In genomic region chr2:84084856-84085255, GRCh38 we compare ENCODE assay signal across 39 cellular contexts.
"Had no signal": no experiment of that assay in that cellular context is flagged by ENCODE, and none has a peak within 500 bp of the region (broad histone marks: within the 10 kb centered on the region; RNA-seq: fewer than 3 reads in every experiment).

No MANE protein-coding gene starts in this region.

- H3K36me3 ChIP-seq: adrenal gland, ascending aorta, brain microvascular endothelial cell, breast epithelium, cardiac muscle cell had no signal

- H3K27me3 ChIP-seq: adrenal gland, ascending aorta, body of pancreas, brain microvascular endothelial cell, breast epithelium, cardiac muscle cell had no signal

- H3K9me3 ChIP-seq: adrenal gland, ascending aorta, body of pancreas, breast epithelium had no signal

- DNase-seq: activated effector memory CD4-positive, alpha-beta T cell treated with anti-CD3 and anti-CD28 coated beads, Interleukin-2, amount 50 U/mL, for 16 hours; activated effector memory CD4-positive, alpha-beta T cell treated with Interleukin-2 at 50 U/mL for 16 hours; activated gamma-delta T cell; activated gamma-delta T cell treated with Interleukin-2 at 50 U/mL for 16 hours; activated naive CD4-positive, alpha-beta T cell; activated naive CD4-positive, alpha-beta T cell treated with anti-CD3 and anti-CD28 coated beads for 36 hours; activated naive CD4-positive, alpha-beta T cell treated with anti-CD3 and anti-CD28 coated beads, Interleukin-2, amount 10 ng/mL, durations not matched to agents 7 days and 5 days; activated naive CD4-positive, alpha-beta T cell treated with anti-CD3 and anti-CD28 coated beads, Interleukin-2, amount 50 U/mL, for 16 hours; activated naive CD4-positive, alpha-beta T cell treated with Interleukin-2 at 50 U/mL for 16 hours; activated naive CD8-positive, alpha-beta T cell treated with anti-CD3 and anti-CD28 coated beads for 36 hours; activated naive CD8-positive, alpha-beta T cell treated with anti-CD3 and anti-CD28 coated beads, Interleukin-2, amount 10 ng/mL, durations not matched to agents 7 days and 5 days; activated naive CD8-positive, alpha-beta T cell treated with anti-CD3 and anti-CD28 coated beads, Interleukin-2, amount 50 U/mL, for 24 hours; activated T-cell treated with anti-CD3 and anti-CD28 coated beads, Interleukin-2, amount 50 U/mL, for 24 hours; activated T-cell treated with anti-CD3 and anti-CD28 coated beads, Interleukin-2, amount 50 U/mL, for 4 hours; activated T-cell treated with anti-CD3 and anti-CD28 coated beads, Interleukin-2, amount 50 U/mL, for 48 hours; activated T-cell treated with anti-CD3 and anti-CD28 coated beads, Interleukin-2, amount 50 U/mL, for 72 hours; adrenal gland; amniotic stem cell; amygdala; anterior cingulate cortex; aorta; body of pancreas; brain microvascular endothelial cell; caudate nucleus; central memory CD4-positive, alpha-beta T cell; cerebellar nuclear complex had no signal

- H3K4me3 ChIP-seq: adrenal gland, ascending aorta, body of pancreas, breast epithelium, cardiac muscle cell had no signal

- H3K36me3 Mint-ChIP-seq: activated naive CD4-positive, alpha-beta T cell treated with anti-CD3 and anti-CD28 coated beads, Interleukin-2, amount 10 ng/mL, durations not matched to agents 7 days and 5 days; activated naive CD4-positive, alpha-beta T cell treated with anti-CD3 and anti-CD28 coated beads, Interleukin-2, amount 50 U/mL, for 24 hours; activated naive CD4-positive, alpha-beta T cell treated with anti-CD3 and anti-CD28 coated beads, Interleukin-2, amount 50 U/mL, for 72 hours; activated naive CD8-positive, alpha-beta T cell; activated naive CD8-positive, alpha-beta T cell treated with anti-CD3 and anti-CD28 coated beads for 36 hours; activated naive CD8-positive, alpha-beta T cell treated with anti-CD3 and anti-CD28 coated beads, Interleukin-2, amount 10 ng/mL, durations not matched to agents 7 days and 5 days; brain had no signal

- H3K27ac ChIP-seq: adrenal gland, ascending aorta, body of pancreas, brain microvascular endothelial cell, breast epithelium, cardiac muscle cell had no signal

- H3K4me1 Mint-ChIP-seq: activated naive CD4-positive, alpha-beta T cell treated with anti-CD3 and anti-CD28 coated beads, Interleukin-2, amount 10 ng/mL, durations not matched to agents 7 days and 5 days; activated naive CD4-positive, alpha-beta T cell treated with anti-CD3 and anti-CD28 coated beads, Interleukin-2, amount 50 U/mL, for 24 hours; activated naive CD8-positive, alpha-beta T cell treated with anti-CD3 and anti-CD28 coated beads for 36 hours; activated naive CD8-positive, alpha-beta T cell treated with anti-CD3 and anti-CD28 coated beads, Interleukin-2, amount 10 ng/mL, durations not matched to agents 7 days and 5 days; activated naive CD8-positive, alpha-beta T cell treated with anti-CD3 and anti-CD28 coated beads, Interleukin-2, amount 50 U/mL, for 24 hours; activated T-helper 17 cell treated with anti-CD3 and anti-CD28 coated beads, Interleukin-2, amount 50 U/mL, for 72 hours; central memory CD8-positive, alpha-beta T cell had no signal

- FAIRE-seq: astrocyte, bronchial epithelial cell had no signal

- H3K27ac Mint-ChIP-seq: activated naive CD4-positive, alpha-beta T cell treated with anti-CD3 and anti-CD28 coated beads for 36 hours; activated naive CD4-positive, alpha-beta T cell treated with anti-CD3 and anti-CD28 coated beads, Interleukin-2, amount 10 ng/mL, durations not matched to agents 7 days and 5 days; activated naive CD4-positive, alpha-beta T cell treated with anti-CD3 and anti-CD28 coated beads, Interleukin-2, amount 50 U/mL, for 24 hours; activated naive CD4-positive, alpha-beta T cell treated with anti-CD3 and anti-CD28 coated beads, Interleukin-2, amount 50 U/mL, for 72 hours; activated naive CD8-positive, alpha-beta T cell; activated naive CD8-positive, alpha-beta T cell treated with anti-CD3 and anti-CD28 coated beads for 36 hours; activated naive CD8-positive, alpha-beta T cell treated with anti-CD3 and anti-CD28 coated beads, Interleukin-2, amount 10 ng/mL, durations not matched to agents 7 days and 5 days; activated naive CD8-positive, alpha-beta T cell treated with anti-CD3 and anti-CD28 coated beads, Interleukin-2, amount 50 U/mL, for 24 hours; activated T-cell treated with anti-CD3 and anti-CD28 coated beads, Interleukin-2, amount 50 U/mL, for 24 hours; activated T-cell treated with anti-CD3 and anti-CD28 coated beads, Interleukin-2, amount 50 U/mL, for 72 hours; activated T-helper 1 cell treated with anti-CD3 and anti-CD28 coated beads, Interleukin-12 subunit alpha, Interleukin-12 subunit beta, Interleukin-2, Interleukin-4 antibody, amounts not matched to agents 30 ng/mL and 10 ng/mL and 1 ng/mL, durations not matched to agents 14 hours and 24 hours and 36 hours; activated T-helper 17 cell treated with anti-CD3 and anti-CD28 coated beads, Interleukin-2, amount 50 U/mL, for 72 hours; activated T-helper 2 cell treated with anti-CD3 and anti-CD28 coated beads, Interferon-gamma antibody, Interleukin-2, Interleukin-4, amounts not matched to agents 10 μg/mL and 5 μg/mL and 100 μg/mL, durations not matched to agents 14 hours and 24 hours and 36 hours; brain had no signal

- H3K27me3 Mint-ChIP-seq: activated naive CD4-positive, alpha-beta T cell treated with anti-CD3 and anti-CD28 coated beads, Interleukin-2, amount 10 ng/mL, durations not matched to agents 7 days and 5 days; brain had no signal

- ATAC-seq: activated naive CD4-positive, alpha-beta T cell treated with anti-CD3 and anti-CD28 coated beads, Interleukin-2, amount 50 U/mL, for 72 hours; activated naive CD8-positive, alpha-beta T cell treated with anti-CD3 and anti-CD28 coated beads, Interleukin-2, amount 50 U/mL, for 24 hours; activated T-cell treated with anti-CD3 and anti-CD28 coated beads, Interleukin-2, amount 50 U/mL, for 4 hours; activated T-cell treated with anti-CD3 and anti-CD28 coated beads, Interleukin-2, amount 50 U/mL, for 72 hours; activated T-helper 17 cell treated with anti-CD3 and anti-CD28 coated beads, Interleukin-2, amount 50 U/mL, for 72 hours; body of pancreas had no signal

- H3K9me3 Mint-ChIP-seq: activated naive CD4-positive, alpha-beta T cell treated with anti-CD3 and anti-CD28 coated beads for 36 hours; activated naive CD4-positive, alpha-beta T cell treated with anti-CD3 and anti-CD28 coated beads, Interleukin-2, amount 10 ng/mL, durations not matched to agents 7 days and 5 days; activated naive CD4-positive, alpha-beta T cell treated with anti-CD3 and anti-CD28 coated beads, Interleukin-2, amount 50 U/mL, for 24 hours; activated naive CD4-positive, alpha-beta T cell treated with anti-CD3 and anti-CD28 coated beads, Interleukin-2, amount 50 U/mL, for 72 hours; activated naive CD8-positive, alpha-beta T cell treated with anti-CD3 and anti-CD28 coated beads, Interleukin-2, amount 10 ng/mL, durations not matched to agents 7 days and 5 days; activated naive CD8-positive, alpha-beta T cell treated with anti-CD3 and anti-CD28 coated beads, Interleukin-2, amount 50 U/mL, for 24 hours; activated T-cell treated with anti-CD3 and anti-CD28 coated beads, Interleukin-2, amount 50 U/mL, for 24 hours; activated T-cell treated with anti-CD3 and anti-CD28 coated beads, Interleukin-2, amount 50 U/mL, for 4 hours; activated T-cell treated with anti-CD3 and anti-CD28 coated beads, Interleukin-2, amount 50 U/mL, for 72 hours; activated T-helper 1 cell treated with anti-CD3 and anti-CD28 coated beads, Interleukin-12 subunit alpha, Interleukin-12 subunit beta, Interleukin-2, Interleukin-4 antibody, amounts not matched to agents 30 ng/mL and 10 ng/mL and 1 ng/mL, durations not matched to agents 14 hours and 24 hours and 36 hours; activated T-helper 17 cell treated with anti-CD3 and anti-CD28 coated beads, Interleukin-2, amount 50 U/mL, for 72 hours; activated T-helper 2 cell treated with anti-CD3 and anti-CD28 coated beads, Interferon-gamma antibody, Interleukin-2, Interleukin-4, amounts not matched to agents 10 μg/mL and 5 μg/mL and 100 μg/mL, durations not matched to agents 14 hours and 24 hours and 36 hours; brain had no signal

- H3K4me1 ChIP-seq: adrenal gland, ascending aorta, body of pancreas, breast epithelium had no signal

- H3K4me3 Mint-ChIP-seq: activated naive CD4-positive, alpha-beta T cell treated with anti-CD3 and anti-CD28 coated beads for 36 hours; activated naive CD4-positive, alpha-beta T cell treated with anti-CD3 and anti-CD28 coated beads, Interleukin-2, amount 10 ng/mL, durations not matched to agents 7 days and 5 days; activated naive CD4-positive, alpha-beta T cell treated with anti-CD3 and anti-CD28 coated beads, Interleukin-2, amount 50 U/mL, for 24 hours; activated naive CD8-positive, alpha-beta T cell; activated naive CD8-positive, alpha-beta T cell treated with anti-CD3 and anti-CD28 coated beads for 36 hours; activated naive CD8-positive, alpha-beta T cell treated with anti-CD3 and anti-CD28 coated beads, Interleukin-2, amount 10 ng/mL, durations not matched to agents 7 days and 5 days; activated naive CD8-positive, alpha-beta T cell treated with anti-CD3 and anti-CD28 coated beads, Interleukin-2, amount 50 U/mL, for 24 hours; activated T-cell treated with anti-CD3 and anti-CD28 coated beads, Interleukin-2, amount 50 U/mL, for 24 hours; activated T-cell treated with anti-CD3 and anti-CD28 coated beads, Interleukin-2, amount 50 U/mL, for 4 hours; activated T-cell treated with anti-CD3 and anti-CD28 coated beads, Interleukin-2, amount 50 U/mL, for 72 hours; activated T-helper 1 cell treated with anti-CD3 and anti-CD28 coated beads, Interleukin-12 subunit alpha, Interleukin-12 subunit beta, Interleukin-2, Interleukin-4 antibody, amounts not matched to agents 30 ng/mL and 10 ng/mL and 1 ng/mL, durations not matched to agents 14 hours and 24 hours and 36 hours; activated T-helper 17 cell treated with anti-CD3 and anti-CD28 coated beads, Interleukin-2, amount 50 U/mL, for 72 hours; brain; central memory CD8-positive, alpha-beta T cell had no signal
